19 cellular contexts compared by ENCODE assay signal in genomic region chr5:150343994-150344393, GRCh38. TPM values are rescaled to one million over a fixed set of nuclear protein-coding genes. Genes with fewer than 3 reads are reported as not detected.
DNase-seq lines count a peak whose midpoint lies in the region; ATAC-seq, FAIRE-seq and TF ChIP-seq lines count a peak whose summit lies in the region.
"Had no signal": no experiment of that assay in that cellular context is flagged by ENCODE, and none has a peak within 500 bp of the region (broad histone marks: within the 10 kb centered on the region; RNA-seq: fewer than 3 reads in every experiment).

No MANE protein-coding gene starts in this region.

- no peak overlapping the region for H3K4ac ChIP-seq in mesenchymal stem cell (ENCODE audit: low read depth in 1 of 2, low read length in 2 of 2)

- H3K79me2 ChIP-seq in Loucy (ENCODE audit: insufficient read depth, low read length) (no peaks in the 10 kb centered on the region), astrocyte (ENCODE audit: insufficient read depth, low read length) (no peaks in the 10 kb centered on the region)

- no peak for TF ChIP-seq POLR2A in vagina (IDR thresholded peaks at IDR 0.05)

- no peaks in the 10 kb centered on the region for H3K79me1 ChIP-seq in mesenchymal stem cell (replicated peaks; ENCODE audit: low read length, poor library complexity, severe bottlenecking)

- no peaks in the 10 kb centered on the region for H3K9me3 Mint-ChIP-seq in astrocyte (ENCODE audit: unreplicated experiment)
- H3K9me3 Mint-ChIP-seq: CD14-positive monocyte; CD8-positive, alpha-beta T cell; H9 had no signal

- H4K8ac ChIP-seq in mesenchymal stem cell (ENCODE audit: low read length), result no peak overlapping the region

- H3K36me3 ChIP-seq in Loucy (ENCODE audit: insufficient read depth, low read length) (no peaks in the 10 kb centered on the region), astrocyte (ENCODE audit: insufficient read depth, low read length) (no peaks in the 10 kb centered on the region), mesenchymal stem cell (ENCODE audit: control insufficient read depth in 1 of 2, insufficient read depth in 2 of 2, low read depth in 1 of 2, low read length in 2 of 2) (no peaks in the 10 kb centered on the region), vagina (no peaks in the 10 kb centered on the region)
- H3K36me3 ChIP-seq: BE2C had no signal

- peaks cover 14% of the 10 kb centered on the region for H3K4me1 Mint-ChIP-seq in astrocyte (ENCODE audit: low read depth, unreplicated experiment)

- TF ChIP-seq CTCF in C4-2B (conservative IDR thresholded peaks at IDR 0.05) (no peak), Loucy (conservative IDR thresholded peaks at IDR 0.05; ENCODE audit: low read length) (no peak), astrocyte (IDR thresholded peaks at IDR 0.05; ENCODE audit: insufficient read depth, low read depth, low read length) (no peak), vagina (IDR thresholded peaks at IDR 0.05) (no peak)

- H3K36me3 Mint-ChIP-seq in astrocyte (ENCODE audit: low read depth, unreplicated experiment), result peaks cover 3% of the 10 kb centered on the region
- H3K36me3 Mint-ChIP-seq: CD14-positive monocyte; CD8-positive, alpha-beta T cell had no signal

- H3K9ac ChIP-seq in Loucy (ENCODE audit: low read depth, low read length, poor library complexity, severe bottlenecking) (no peak overlapping the region), astrocyte (ENCODE audit: low read length) (no peak overlapping the region), mesenchymal stem cell (ENCODE audit: low read length) (no peak overlapping the region)

- no peak overlapping the region for H2BK120ac ChIP-seq in mesenchymal stem cell (ENCODE audit: low read depth, low read length)

- H3K9me3 ChIP-seq in Loucy (ENCODE audit: insufficient read depth, low read depth, low read length) (no peaks in the 10 kb centered on the region), astrocyte (ENCODE audit: insufficient read depth, low read depth, low read length) (no peaks in the 10 kb centered on the region), mesenchymal stem cell (ENCODE audit: control insufficient read depth, low read length) (no peaks in the 10 kb centered on the region), vagina (no peaks in the 10 kb centered on the region)
- H3K9me3 ChIP-seq: BE2C, Caco-2 had no signal

- H3K4me2 ChIP-seq in Loucy (ENCODE audit: low read depth, low read length, poor library complexity, severe bottlenecking) (no peak overlapping the region), astrocyte (ENCODE audit: low read length) (no peak overlapping the region), mesenchymal stem cell (ENCODE audit: low read length, poor library complexity, severe bottlenecking) (no peak overlapping the region)

- intact Hi-C loops in vagina (cut with DNase I), result no loop called here

- no peaks in the 10 kb centered on the region for H4K20me1 ChIP-seq in Loucy (ENCODE audit: insufficient read depth, low read length, poor library complexity, severe bottlenecking)
- H4K20me1 ChIP-seq in astrocyte (ENCODE audit: insufficient read depth, low read length), result no peaks in the 10 kb centered on the region

- in situ Hi-C loops in ACHN (cut with HindIII; ENCODE audit: low pct_ligation_motif_present, low pct_unique_long_range_greater_than_20kb, low sequenced_read_pairs), result no loop called here

- no peaks in the 10 kb centered on the region for H3F3A ChIP-seq in Loucy (ENCODE audit: low read depth)

- no peak overlapping the region for H2BK12ac ChIP-seq in mesenchymal stem cell (ENCODE audit: low read length in 2 of 2)

- H2BK15ac ChIP-seq in mesenchymal stem cell (ENCODE audit: low read depth, poor library complexity, severe bottlenecking), result no peak overlapping the region

- H3K27ac ChIP-seq in C4-2B (peak overlapping the region; percentile 43), astrocyte (ENCODE audit: low read depth, low read length) (no peak overlapping the region), mesenchymal stem cell (ENCODE audit: low read length, poor library complexity, severe bottlenecking) (no peak overlapping the region), vagina (no peak overlapping the region)

- no peaks in the 10 kb centered on the region for H3K4me1 ChIP-seq in Loucy (ENCODE audit: insufficient read depth, low read length, poor library complexity, severe bottlenecking)
- no peaks in the 10 kb centered on the region for H3K4me1 ChIP-seq in astrocyte (ENCODE audit: insufficient read depth, low read length)
- peaks cover 7% of the 10 kb centered on the region for H3K4me1 ChIP-seq in mesenchymal stem cell (ENCODE audit: control insufficient read depth, insufficient read depth, low read depth, low read length)
- H3K4me1 ChIP-seq in vagina, result no peaks in the 10 kb centered on the region
- H3K4me1 ChIP-seq: Caco-2 had no signal

- H3K18ac ChIP-seq in mesenchymal stem cell (ENCODE audit: low read depth in 1 of 2, low read length in 2 of 2), result no peak overlapping the region

- no peaks in the 10 kb centered on the region for H3K9me2 ChIP-seq in Loucy (replicated peaks; ENCODE audit: low read depth, low read length)

- no peak overlapping the region for H3K14ac ChIP-seq in mesenchymal stem cell (ENCODE audit: low read length in 2 of 2)

- H2AK5ac ChIP-seq in mesenchymal stem cell (ENCODE audit: low read length, severe bottlenecking), result no peak overlapping the region

- H2AFZ ChIP-seq in Loucy (ENCODE audit: low read length), result peak overlapping the region; percentile 22; the same call in 1 of the 2 replicates
- H2AFZ ChIP-seq in astrocyte (ENCODE audit: low read depth, low read length), result no peak overlapping the region
- H2AFZ ChIP-seq in mesenchymal stem cell (ENCODE audit: low read depth, low read length), result no peak overlapping the region

- no peak for FAIRE-seq in astrocyte (lab: Jason Lieb, UNC)
- FAIRE-seq: A204.1, GM19239 had no signal

- no peak overlapping the region for H3K4me3 ChIP-seq in Loucy (ENCODE audit: low read length, poor library complexity, severe bottlenecking)
- H3K4me3 ChIP-seq in astrocyte (ENCODE audit: insufficient read depth, low read depth, low read length), result no peak overlapping the region
- no peak overlapping the region for H3K4me3 ChIP-seq in mesenchymal stem cell (ENCODE audit: insufficient read depth in 1 of 2, low read depth in 1 of 2, low read length in 2 of 2)
- no peak overlapping the region for H3K4me3 ChIP-seq in vagina

- no peak overlapping the region for H3K23ac ChIP-seq in mesenchymal stem cell (ENCODE audit: low read length in 2 of 2)

- H3K4me3 Mint-ChIP-seq in astrocyte (ENCODE audit: unreplicated experiment), result no peak overlapping the region
- H3K4me3 Mint-ChIP-seq: CD14-positive monocyte; CD8-positive, alpha-beta T cell; H9 had no signal

- H3K27me3 Mint-ChIP-seq in astrocyte (ENCODE audit: low read depth, unreplicated experiment), result peaks cover 1% of the 10 kb centered on the region

- 88% methylated on average over 4 of the region's 4 CpGs for WGBS in mesenchymal stem cell

- no peak overlapping the region for H2BK5ac ChIP-seq in mesenchymal stem cell (ENCODE audit: low read depth, low read length, poor library complexity, severe bottlenecking)

- peak overlapping the region; percentile 32 for H4K91ac ChIP-seq in mesenchymal stem cell (ENCODE audit: low read length)

- H3K27me3 ChIP-seq in Loucy (ENCODE audit: insufficient read depth, low read length, poor library complexity, severe bottlenecking) (no peaks in the 10 kb centered on the region), astrocyte (ENCODE audit: insufficient read depth, low read length) (no peaks in the 10 kb centered on the region), mesenchymal stem cell (ENCODE audit: control insufficient read depth in 1 of 2, insufficient read depth in 1 of 2, low read length in 2 of 2) (no peaks in the 10 kb centered on the region), vagina (no peaks in the 10 kb centered on the region)
- H3K27me3 ChIP-seq: BE2C had no signal

- ATAC-seq in HG03139 (IDR thresholded peaks at IDR 0.05; ENCODE audit: unreplicated experiment), result no peak
- ATAC-seq: CD8-positive, alpha-beta T cell had no signal

- peak overlapping the region; percentile 34 for H3K27ac Mint-ChIP-seq in astrocyte (ENCODE audit: unreplicated experiment)
- H3K27ac Mint-ChIP-seq: CD14-positive monocyte; CD8-positive, alpha-beta T cell; H9 had no signal

- DNase-seq in astrocyte (ENCODE audit: low read depth) (no peak), mesenchymal stem cell (no peak), vagina (ENCODE audit: extremely low spot score in 2 of 2) (no peak), NCI-H1092 (lab: John Stamatoyannopoulos, UW) (no peak), ACHN (no peak)
- DNase-seq: BE2C; Caco-2; CD8-positive, alpha-beta T cell; DND-41; GDM1; GOT3; H9 had no signal

RNA-seq across cellular contexts. Expression of gene TCOF1, which starts 13.5 kb away (rescaled TPM):
- total RNA-seq in astrocyte (36.1 and 47.5 TPM in 2 replicates), vagina (39.3 TPM)
- polyA plus RNA-seq in mesenchymal stem cell (2013, experiment 1 of 2), result 14.3 TPM
- polyA plus RNA-seq in mesenchymal stem cell (2013, experiment 2 of 2), result 13.1 TPM

RNA-seq across cellular contexts. Expression of gene ARSI, which starts 41.3 kb away (rescaled TPM):
- 21.4 and 23.0 TPM in 2 replicates for total RNA-seq in astrocyte
- 1.6 TPM for polyA plus RNA-seq in mesenchymal stem cell (2013, experiment 1 of 2)
- polyA plus RNA-seq in mesenchymal stem cell (2013, experiment 2 of 2), result 1.5 TPM
- total RNA-seq in vagina, result 4.7 TPM
- polyA plus RNA-seq: CD14-positive monocyte had no signal

RNA-seq across cellular contexts. Expression of gene CAMK2A, which starts 54.4 kb away (rescaled TPM):
- total RNA-seq in astrocyte (1.2 and 1.6 TPM in 2 replicates), vagina (0.49 TPM)
- 0.65 TPM for polyA plus RNA-seq in mesenchymal stem cell (2013, experiment 1 of 2)
- polyA plus RNA-seq in mesenchymal stem cell (2013, experiment 2 of 2), result 0.47 TPM
- total RNA-seq: Caco-2, HT1080 had no signal
- polyA plus RNA-seq: CD14-positive monocyte had no signal
